ENCODE assay signal across 26 cellular contexts in the genomic region with DNA sequence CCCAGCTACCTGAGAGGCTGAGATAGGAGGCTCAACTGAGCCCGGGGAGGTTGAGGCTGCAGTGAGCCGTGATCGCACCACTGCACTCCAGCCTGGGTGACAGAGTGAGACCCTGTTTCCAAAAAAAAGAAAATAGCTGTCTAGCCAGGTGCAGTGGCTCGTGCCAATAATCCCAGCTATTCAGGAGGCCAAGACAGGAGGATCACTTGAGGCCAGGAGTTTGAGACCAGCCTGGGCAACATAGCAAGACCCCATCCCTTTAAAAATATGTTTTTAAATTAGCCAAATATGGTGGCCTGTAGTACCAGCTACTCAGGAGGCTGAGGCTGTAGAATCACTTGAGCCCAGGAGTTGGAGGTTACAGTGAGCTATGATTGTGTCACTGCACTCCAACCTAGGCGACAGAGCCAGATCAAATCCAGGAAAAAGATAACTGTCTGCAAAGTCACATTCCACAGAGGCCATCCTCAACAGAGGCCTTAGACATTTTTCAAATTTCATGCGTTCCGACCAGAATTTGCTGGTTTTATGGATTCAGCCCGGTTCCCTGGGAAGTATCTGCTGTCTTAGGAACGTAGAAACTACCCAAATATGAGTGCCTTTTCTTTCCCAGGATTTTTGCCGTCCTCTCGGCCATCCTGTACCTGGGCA.
"Had no signal": no experiment of that assay in that cellular context is flagged by ENCODE, and none has a peak within 500 bp of the region (broad histone marks: within the 10 kb centered on the region; RNA-seq: fewer than 3 reads in every experiment).

No MANE protein-coding gene starts in this region.

- H3K4me2 ChIP-seq: SK-N-SH, smooth muscle cell had no signal

- H3K9me3 ChIP-seq: heart left ventricle, psoas muscle, SK-N-SH, thoracic aorta, vagina had no signal

- H3K27me3 Mint-ChIP-seq: activated CD4-positive, alpha-beta memory T cell treated with anti-CD3 and anti-CD28 coated beads for 36 hours; activated T-helper 17 cell treated with anti-CD3 and anti-CD28 coated beads, Interleukin-2, amount 50 U/mL, for 72 hours; natural killer cell treated with Interleukin-12 subunit alpha and Interleukin-12 subunit beta and Interleukin-15 and Interleukin-18, amount 100 ng/mL, for 72 hours; type B pancreatic cell had no signal

- DNase-seq: activated CD4-positive, alpha-beta memory T cell treated with anti-CD3 and anti-CD28 coated beads for 36 hours; activated CD4-positive, alpha-beta T cell treated with anti-CD3 and anti-CD28 coated beads for 4 hours; activated CD8-positive, alpha-beta memory T cell treated with anti-CD3 and anti-CD28 coated beads, Interleukin-2, amount 50 U/mL, for 4 hours; activated gamma-delta T cell treated with Interleukin-2 at 50 U/mL for 16 hours; activated naive CD4-positive, alpha-beta T cell treated with anti-CD3 and anti-CD28 coated beads, Interleukin-2, amount 50 U/mL, for 16 hours; activated T-cell treated with anti-CD3 and anti-CD28 coated beads, Interleukin-2, amount 50 U/mL, for 1 hour; amniotic stem cell; brain microvascular endothelial cell; cortex of kidney; foreskin fibroblast; midbrain; psoas muscle; SK-N-SH; stimulated activated CD4-positive, alpha-beta T cell treated with anti-CD3 and anti-CD28 coated beads, Interleukin-15, amount 100 ng/mL, for 24 hours; stimulated activated CD4-positive, alpha-beta T cell treated with anti-CD3 and anti-CD28 coated beads, Interleukin-2, amount 100 ng/mL, for 24 hours; stimulated activated naive CD4-positive, alpha-beta T cell treated with Interleukin-2 at 50 U/mL for 16 hours; T-helper 2 cell had no signal

- H3K9ac ChIP-seq: parathyroid adenoma, SK-N-SH had no signal

- ATAC-seq: activated T-helper 17 cell treated with anti-CD3 and anti-CD28 coated beads, Interleukin-2, amount 50 U/mL, for 72 hours; esophagus mucosa; psoas muscle had no signal

- H3K4me1 Mint-ChIP-seq: activated T-helper 17 cell treated with anti-CD3 and anti-CD28 coated beads, Interleukin-2, amount 50 U/mL, for 72 hours had no signal

- H3K4me3 ChIP-seq: heart left ventricle, psoas muscle, smooth muscle cell, thoracic aorta, vagina had no signal

- H3K4me1 ChIP-seq: parathyroid adenoma, psoas muscle, vagina had no signal

- H3K27ac Mint-ChIP-seq: activated CD4-positive, alpha-beta memory T cell treated with anti-CD3 and anti-CD28 coated beads for 36 hours; activated T-helper 17 cell treated with anti-CD3 and anti-CD28 coated beads, Interleukin-2, amount 50 U/mL, for 72 hours; natural killer cell treated with Interleukin-12 subunit alpha and Interleukin-12 subunit beta and Interleukin-15 and Interleukin-18, amount 100 ng/mL, for 72 hours; type B pancreatic cell had no signal

- H3K79me2 ChIP-seq: parathyroid adenoma had no signal

- H3K4me3 Mint-ChIP-seq: activated CD4-positive, alpha-beta memory T cell treated with anti-CD3 and anti-CD28 coated beads for 36 hours; activated T-helper 17 cell treated with anti-CD3 and anti-CD28 coated beads, Interleukin-2, amount 50 U/mL, for 72 hours; natural killer cell treated with Interleukin-12 subunit alpha and Interleukin-12 subunit beta and Interleukin-15 and Interleukin-18, amount 100 ng/mL, for 72 hours; type B pancreatic cell had no signal

- H2AFZ ChIP-seq: parathyroid adenoma had no signal

- H3K27ac ChIP-seq: brain microvascular endothelial cell, parathyroid adenoma, psoas muscle, thoracic aorta, vagina had no signal

- H3K9me3 Mint-ChIP-seq: activated CD4-positive, alpha-beta memory T cell treated with anti-CD3 and anti-CD28 coated beads for 36 hours; activated T-helper 17 cell treated with anti-CD3 and anti-CD28 coated beads, Interleukin-2, amount 50 U/mL, for 72 hours; natural killer cell treated with Interleukin-12 subunit alpha and Interleukin-12 subunit beta and Interleukin-15 and Interleukin-18, amount 100 ng/mL, for 72 hours; type B pancreatic cell had no signal

- H3K27me3 ChIP-seq: brain microvascular endothelial cell, heart left ventricle, vagina had no signal
